ENCODE assay signal across 1 cellular context in genomic region chrX:13087322-13088154, GRCh38.
TF ChIP-seq lines count a peak whose summit lies in the region.

No MANE protein-coding gene starts in this region.

TF ChIP-seq in HepG2, 621 proteins besides CTCF, POLR2A, EP300 and RAD21 (continued from another document):
- no peak for TF ChIP-seq AKNA (CRISPR knock-in tag; IDR thresholded peaks at IDR 0.05; ENCODE audit: borderline replicate concordance)
- TF ChIP-seq ZNF841 (CRISPR knock-in tag; IDR thresholded peaks at IDR 0.05; ENCODE audit: borderline replicate concordance), result no peak
- TF ChIP-seq ZKSCAN1 (IDR thresholded peaks at IDR 0.05; ENCODE audit: low read length), result no peak
- no peak for TF ChIP-seq TIGD3 (CRISPR knock-in tag; IDR thresholded peaks at IDR 0.05; ENCODE audit: borderline replicate concordance)
